27 cellular contexts compared by ENCODE assay signal in genomic region chr11:92752122-92752521, GRCh38.
"Had no signal": no experiment of that assay in that cellular context is flagged by ENCODE, and none has a peak within 500 bp of the region (broad histone marks: within the 10 kb centered on the region; RNA-seq: fewer than 3 reads in every experiment).

No MANE protein-coding gene starts in this region.

- H3K4me3 Mint-ChIP-seq: dendritic cell treated with granulocyte-macrophage colony-stimulating factor and Interleukin-4, amounts not matched to agents 40 ng/mL and 50 ng/mL, for 4 days; endodermal cell; mesothelial cell of epicardium; naive thymus-derived CD4-positive, alpha-beta T cell; nephron; neural progenitor cell; stimulated activated effector memory CD8-positive, alpha-beta T cell treated with anti-CD3 and anti-CD28 coated beads, Interleukin-12 subunit alpha, Interleukin-12 subunit beta, amount 100 ng/mL, for 72 hours; type B pancreatic cell had no signal

- H3K4me1 Mint-ChIP-seq: naive thymus-derived CD4-positive, alpha-beta T cell; neural progenitor cell; stimulated activated effector memory CD8-positive, alpha-beta T cell treated with anti-CD3 and anti-CD28 coated beads, Interleukin-12 subunit alpha, Interleukin-12 subunit beta, amount 100 ng/mL, for 72 hours had no signal

- H3K27ac ChIP-seq: colonic mucosa, epithelial cell of prostate, gastrocnemius medialis, neural progenitor cell, prostate gland, skin epidermis, stomach, thyroid gland had no signal

- H3K27me3 ChIP-seq: colonic mucosa, gastrocnemius medialis, neural progenitor cell, stomach, thyroid gland had no signal

- H2AFZ ChIP-seq: neural progenitor cell had no signal

- DNase-seq: colonic mucosa; effector CD8-positive, alpha-beta T cell; endodermal cell; foreskin fibroblast; gastrocnemius medialis; head of caudate nucleus; mesenchymal stem cell; naive thymus-derived CD4-positive, alpha-beta T cell; right cardiac atrium; stimulated activated CD4-positive, alpha-beta T cell treated with anti-CD3 and anti-CD28 coated beads, Interleukin-12 subunit alpha, Interleukin-12 subunit beta, amount 100 ng/mL, for 4 hours; stimulated activated CD4-positive, alpha-beta T cell treated with anti-CD3 and anti-CD28 coated beads, Interleukin-2, amount 100 ng/mL, for 24 hours; stimulated activated CD4-positive, alpha-beta T cell treated with anti-CD3 and anti-CD28 coated beads, Interleukin-4, amount 100 ng/mL, for 24 hours; stimulated activated naive CD4-positive, alpha-beta T cell treated with Interleukin-2 at 50 U/mL for 16 hours; stomach had no signal

- H3K9ac ChIP-seq: neural progenitor cell had no signal

- H3K36me3 ChIP-seq: colonic mucosa, gastrocnemius medialis, neural progenitor cell, prostate gland, stomach, thyroid gland had no signal

- H3K9me3 ChIP-seq: colonic mucosa, gastrocnemius medialis, prostate gland, thyroid gland had no signal

- H3K27ac Mint-ChIP-seq: dendritic cell treated with granulocyte-macrophage colony-stimulating factor and Interleukin-4, amounts not matched to agents 40 ng/mL and 50 ng/mL, for 4 days; endodermal cell; mesothelial cell of epicardium; naive thymus-derived CD4-positive, alpha-beta T cell; nephron; neural progenitor cell; stimulated activated effector memory CD8-positive, alpha-beta T cell treated with anti-CD3 and anti-CD28 coated beads, Interleukin-12 subunit alpha, Interleukin-12 subunit beta, amount 100 ng/mL, for 72 hours; type B pancreatic cell had no signal

- H3K4me2 ChIP-seq: neural progenitor cell had no signal

- H3K4me1 ChIP-seq: colonic mucosa, gastrocnemius medialis, neural progenitor cell, prostate gland, stomach had no signal

- ATAC-seq: esophagus mucosa; gastrocnemius medialis; left lobe of liver; naive thymus-derived CD4-positive, alpha-beta T cell; right cardiac atrium; stimulated activated effector memory CD8-positive, alpha-beta T cell treated with anti-CD3 and anti-CD28 coated beads, Interleukin-12 subunit alpha, Interleukin-12 subunit beta, amount 100 ng/mL, for 72 hours had no signal

- H3K27me3 Mint-ChIP-seq: dendritic cell treated with granulocyte-macrophage colony-stimulating factor and Interleukin-4, amounts not matched to agents 40 ng/mL and 50 ng/mL, for 4 days; type B pancreatic cell had no signal

- H3K36me3 Mint-ChIP-seq: naive thymus-derived CD4-positive, alpha-beta T cell; stimulated activated effector memory CD8-positive, alpha-beta T cell treated with anti-CD3 and anti-CD28 coated beads, Interleukin-12 subunit alpha, Interleukin-12 subunit beta, amount 100 ng/mL, for 72 hours had no signal

- H3K4me3 ChIP-seq: colonic mucosa, gastrocnemius medialis, lung, neural progenitor cell, prostate gland, skin epidermis, stomach, thyroid gland had no signal
